In genomic region chr12:122067966-122068365, GRCh38 we compare ENCODE assay signal across 9 cellular contexts. TPM values are rescaled to one million over a fixed set of nuclear protein-coding genes. Genes with fewer than 3 reads are reported as not detected.
DNase-seq lines count a peak whose midpoint lies in the region; ATAC-seq and TF ChIP-seq lines count a peak whose summit lies in the region.
"Had no signal": no experiment of that assay in that cellular context is flagged by ENCODE, and none has a peak within 500 bp of the region (broad histone marks: within the 10 kb centered on the region; RNA-seq: fewer than 3 reads in every experiment).

No MANE protein-coding gene starts in this region.

- no peak overlapping the region for H4K91ac ChIP-seq in neuronal stem cell (ENCODE audit: low read depth, low read length, poor library complexity)

- H2AK5ac ChIP-seq in neuronal stem cell (ENCODE audit: low read depth, low read length): no peak overlapping the region

- no peak for TF ChIP-seq CTCF in ascending aorta (IDR thresholded peaks at IDR 0.05)

- peak; percentile 39 for DNase-seq in DMS79 treated with DMSO at 0.1 percent for 48 hours (lab: John Stamatoyannopoulos, UW)
- DNase-seq in activated naive CD4-positive, alpha-beta T cell treated with anti-CD3 and anti-CD28 coated beads, Interleukin-2, amount 50 U/mL, for 72 hours (ENCODE audit: low spot score in 2 of 2): peak in 1 of 2 donors; percentile 40
- DNase-seq in neuronal stem cell (ENCODE audit: low spot score): no peak
- DNase-seq in iPS-NIHi7 (ENCODE audit: extremely low spot score): no peak
- DNase-seq in posterior vena cava (ENCODE audit: low spot score): no peak
- no peak for DNase-seq in ascending aorta (ENCODE audit: low spot score in 2 of 2)

- H3K9me3 ChIP-seq in neuronal stem cell (replicated peaks in 1 of 2; ENCODE audit: control insufficient read depth in 2 of 2, insufficient read depth in 1 of 2, low read depth in 1 of 2, low read length in 2 of 2): no peaks in the 10 kb centered on the region
- no peaks in the 10 kb centered on the region for H3K9me3 ChIP-seq in ascending aorta
- H3K9me3 ChIP-seq: HAP-1 had no signal

- H3K4me1 ChIP-seq in neuronal stem cell (ENCODE audit: control insufficient read depth in 2 of 2, insufficient read depth in 1 of 2, low read depth in 1 of 2, low read length in 2 of 2): peaks cover 13 to 16% of the 10 kb centered on the region in 2 donors
- peaks cover 14 to 35% of the 10 kb centered on the region in 2 donors for H3K4me1 ChIP-seq in ascending aorta

- no peak overlapping the region for H3K9ac ChIP-seq in neuronal stem cell (ENCODE audit: low read depth, low read length, poor library complexity)

- peak overlapping the region in 1 of 2 donors; percentile 76 for H3K27ac Mint-ChIP-seq in activated naive CD4-positive, alpha-beta T cell treated with anti-CD3 and anti-CD28 coated beads, Interleukin-2, amount 50 U/mL, for 72 hours

- no peak overlapping the region for H3K14ac ChIP-seq in neuronal stem cell (ENCODE audit: low read length)

- H2BK5ac ChIP-seq in neuronal stem cell (ENCODE audit: low read length): no peak overlapping the region

- no peak overlapping the region for H2AFZ ChIP-seq in neuronal stem cell (ENCODE audit: low read length)

- H3K18ac ChIP-seq in neuronal stem cell (ENCODE audit: low read length): no peak overlapping the region

- no peak overlapping the region for H3K27ac ChIP-seq in neuronal stem cell (replicated peaks; ENCODE audit: low read length)
- H3K27ac ChIP-seq in ascending aorta: peak overlapping the region in 1 of 2 donors; percentile 12

- no peaks in the 10 kb centered on the region for H3K36me3 Mint-ChIP-seq in activated naive CD4-positive, alpha-beta T cell treated with anti-CD3 and anti-CD28 coated beads, Interleukin-2, amount 50 U/mL, for 72 hours

- H3K36me3 ChIP-seq in neuronal stem cell (replicated peaks in 1 of 2; ENCODE audit: control insufficient read depth in 2 of 2, insufficient read depth in 2 of 2, low read length in 2 of 2) (peaks cover 0 to 31% of the 10 kb centered on the region in 2 donors), ascending aorta (no peaks in the 10 kb centered on the region)

- H3K4me3 ChIP-seq in neuronal stem cell (ENCODE audit: low read length in 2 of 2) (no peak overlapping the region), ascending aorta (peak overlapping the region in 1 of 2 donors; percentile 27)
- H3K4me3 ChIP-seq: HAP-1 had no signal

- WGBS in neuronal stem cell (ENCODE audit: extremely low coverage in 2 of 2, insufficient read length in 2 of 2, insufficient replicate concordance in 1 of 2), 2 donors: no CpG with 5 or more reads among the region's 13 CpGs

- H2BK15ac ChIP-seq in neuronal stem cell (ENCODE audit: low read length): no peak overlapping the region

- H3K4me2 ChIP-seq in neuronal stem cell (ENCODE audit: insufficient read depth, low read length, poor library complexity, severe bottlenecking): no peak overlapping the region

- peak; percentile 90 for ATAC-seq in GM19455 (IDR thresholded peaks at IDR 0.05; ENCODE audit: unreplicated experiment)
- peak; percentile 69 for ATAC-seq in HG03558 (IDR thresholded peaks at IDR 0.05; ENCODE audit: extremely low read depth, unreplicated experiment)
- peak; percentile 58 to 59 for ATAC-seq in activated naive CD4-positive, alpha-beta T cell treated with anti-CD3 and anti-CD28 coated beads, Interleukin-2, amount 50 U/mL, for 72 hours

- H3K4ac ChIP-seq in neuronal stem cell (ENCODE audit: low read length): no peak overlapping the region

- H4K8ac ChIP-seq in neuronal stem cell (ENCODE audit: low read depth, low read length): no peak overlapping the region

- intact Hi-C loops in posterior vena cava (cut with DNase I) (loop anchor here in 1 of 2 donors (5.0 kb wide), 1 partner anchor 39 kb away; no protein-coding TSS in a partner anchor), ascending aorta (cut with DNase I) (no loop called here)

- H3K79me1 ChIP-seq in neuronal stem cell (ENCODE audit: low read depth, low read length): peaks cover 3% of the 10 kb centered on the region

- no peak overlapping the region for H2BK12ac ChIP-seq in neuronal stem cell (ENCODE audit: low read length)

- H3K23ac ChIP-seq in neuronal stem cell (ENCODE audit: low read depth, low read length, poor library complexity): peak overlapping the region; percentile 48

- H3K9me3 Mint-ChIP-seq in activated naive CD4-positive, alpha-beta T cell treated with anti-CD3 and anti-CD28 coated beads, Interleukin-2, amount 50 U/mL, for 72 hours: no peaks in the 10 kb centered on the region

- no peaks in the 10 kb centered on the region for H3K27me3 ChIP-seq in neuronal stem cell (ENCODE audit: control insufficient read depth in 3 of 3, insufficient read depth in 3 of 3, low read depth in 1 of 3, low read length in 3 of 3)
- H3K27me3 ChIP-seq in ascending aorta: no peaks in the 10 kb centered on the region

- peak overlapping the region; percentile 27 for H2BK120ac ChIP-seq in neuronal stem cell (ENCODE audit: low read depth, low read length)

RNA-seq across cellular contexts. Expression of gene MLXIP, which starts 10.6 kb away (rescaled TPM):
- total RNA-seq in activated naive CD4-positive, alpha-beta T cell treated with anti-CD3 and anti-CD28 coated beads, Interleukin-2, amount 50 U/mL, for 72 hours: 10 to 100 TPM; 34.9 to 36.0 TPM
- 18.3 TPM for polyA plus RNA-seq in neuronal stem cell (2013, experiment 1 of 2)
- 18.1 TPM for polyA plus RNA-seq in neuronal stem cell (2013, experiment 2 of 2)
- total RNA-seq in posterior vena cava (10 to 100 TPM; 78.3 to 81.4 TPM), ascending aorta (62.3 TPM)

RNA-seq across cellular contexts. Expression of gene BCL7A, which starts 46.3 kb away (rescaled TPM):
- 1 to 10 TPM; 3.3 to 5.8 TPM for total RNA-seq in activated naive CD4-positive, alpha-beta T cell treated with anti-CD3 and anti-CD28 coated beads, Interleukin-2, amount 50 U/mL, for 72 hours
- 31.6 TPM for polyA plus RNA-seq in neuronal stem cell (2013, experiment 1 of 2)
- 32.9 TPM for polyA plus RNA-seq in neuronal stem cell (2013, experiment 2 of 2)
- total RNA-seq in posterior vena cava: 1 to 10 TPM; 3.3 to 7.6 TPM
- 3.2 TPM for total RNA-seq in ascending aorta
